Comparison of ENCODE assay signal across 23 cellular contexts in genomic region chr4:53775381-53775780, GRCh38.
"Had no signal": no experiment of that assay in that cellular context is flagged by ENCODE, and none has a peak within 500 bp of the region (broad histone marks: within the 10 kb centered on the region; RNA-seq: fewer than 3 reads in every experiment).

No MANE protein-coding gene starts in this region.

- H3K27ac Mint-ChIP-seq: mesothelial cell of epicardium; naive thymus-derived CD4-positive, alpha-beta T cell; neural progenitor cell; progenitor cell of endocrine pancreas; stimulated activated naive B cell treated with anti-CD40 and anti-IgM and Interleukin-4, amounts not matched to agents 10 μg/mL and 1 μg/mL and 100 μg/mL, for 72 hours; stimulated activated naive CD8-positive, alpha-beta T cell treated with anti-CD3 and anti-CD28 coated beads, Interleukin-15, Interleukin-2, amounts not matched to agents 100 ng/mL and 50 ng/mL, for 24 hours had no signal

- H3K4me1 ChIP-seq: gastroesophageal sphincter, left lung, neural progenitor cell, parathyroid adenoma, tibial nerve had no signal

- H3K4me2 ChIP-seq: hepatocyte, neural progenitor cell had no signal

- H3K79me2 ChIP-seq: hepatocyte, parathyroid adenoma had no signal

- H3K36me3 Mint-ChIP-seq: mesothelial cell of epicardium; naive thymus-derived CD4-positive, alpha-beta T cell; neural progenitor cell; stimulated activated naive B cell treated with anti-CD40 and anti-IgM and Interleukin-4, amounts not matched to agents 10 μg/mL and 1 μg/mL and 100 μg/mL, for 72 hours had no signal

- H3K9ac ChIP-seq: neural progenitor cell, parathyroid adenoma had no signal

- H3K27me3 ChIP-seq: foreskin keratinocyte, gastroesophageal sphincter, heart left ventricle, hepatocyte, left lung, neural progenitor cell, tibial nerve, upper lobe of left lung, uterus had no signal

- H3K9me3 Mint-ChIP-seq: nephron; neural progenitor cell; stimulated activated naive B cell treated with anti-CD40 and anti-IgM and Interleukin-4, amounts not matched to agents 10 μg/mL and 1 μg/mL and 100 μg/mL, for 72 hours; stimulated activated naive CD8-positive, alpha-beta T cell treated with anti-CD3 and anti-CD28 coated beads, Interleukin-15, Interleukin-2, amounts not matched to agents 100 ng/mL and 50 ng/mL, for 24 hours had no signal

- H3K27ac ChIP-seq: dorsolateral prefrontal cortex, foreskin keratinocyte, gastroesophageal sphincter, heart left ventricle, hepatocyte, left lung, neural progenitor cell, parathyroid adenoma, thoracic aorta, tibial nerve, upper lobe of left lung, uterus had no signal

- H3K9me3 ChIP-seq: gastroesophageal sphincter, heart left ventricle, left lung, mucosa of descending colon, thoracic aorta, tibial nerve, upper lobe of left lung, uterus had no signal

- ATAC-seq: foreskin keratinocyte; gastroesophageal sphincter; heart left ventricle; left cardiac atrium; left lung; mucosa of descending colon; naive thymus-derived CD4-positive, alpha-beta T cell; sciatic nerve; stimulated activated naive B cell treated with anti-CD40 and anti-IgM and Interleukin-4, amounts not matched to agents 10 μg/mL and 1 μg/mL and 100 μg/mL, for 72 hours had no signal

- H3K36me3 ChIP-seq: gastroesophageal sphincter, heart left ventricle, left lung, neural progenitor cell, thoracic aorta, tibial nerve, upper lobe of left lung, uterus had no signal

- DNase-seq: dorsolateral prefrontal cortex; effector CD4-positive, alpha-beta T cell; foreskin keratinocyte; heart left ventricle; left cardiac atrium; left lung; mesenchymal stem cell; mucosa of descending colon; naive thymus-derived CD4-positive, alpha-beta T cell; stimulated activated naive B cell treated with anti-CD40 and anti-IgM and Interleukin-4, amounts not matched to agents 10 μg/mL and 1 μg/mL and 100 μg/mL, for 72 hours; upper lobe of left lung; uterus had no signal

- H3K4me3 ChIP-seq: dorsolateral prefrontal cortex, gastroesophageal sphincter, heart left ventricle, hepatocyte, left lung, mucosa of descending colon, neural progenitor cell, thoracic aorta, tibial nerve, upper lobe of left lung, uterus had no signal

- H2AFZ ChIP-seq: hepatocyte, neural progenitor cell, parathyroid adenoma had no signal
